ENCODE assay signal across 12 cellular contexts in the genomic region with DNA sequence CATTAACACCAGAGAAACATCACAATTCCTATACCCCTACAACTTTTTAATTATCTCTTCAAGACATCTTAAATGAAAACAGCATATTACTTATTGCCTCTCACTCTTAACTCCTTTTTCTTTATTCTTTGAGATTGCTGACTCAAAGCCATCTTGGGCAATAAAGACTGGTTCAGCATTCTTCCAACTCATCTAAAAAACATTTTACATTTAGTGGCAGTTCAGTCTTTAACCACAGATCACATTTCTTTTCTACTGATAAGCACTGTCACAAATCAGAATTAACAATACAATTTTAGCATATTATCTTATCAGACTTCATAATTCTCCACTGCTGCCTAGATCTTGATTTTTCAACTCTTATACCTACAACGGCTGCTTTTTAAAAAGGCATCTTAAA. TPM values are rescaled to one million over a fixed set of nuclear protein-coding genes. Genes with fewer than 3 reads are reported as not detected.
DNase-seq lines count a peak whose midpoint lies in the region; ATAC-seq, FAIRE-seq and TF ChIP-seq lines count a peak whose summit lies in the region.
"Had no signal": no experiment of that assay in that cellular context is flagged by ENCODE, and none has a peak within 500 bp of the region (broad histone marks: within the 10 kb centered on the region; RNA-seq: fewer than 3 reads in every experiment).

No MANE protein-coding gene starts in this region.

- H3K9ac ChIP-seq in PC-3 (ENCODE audit: low read length) (no peak overlapping the region), Karpas-422 (ENCODE audit: low read length) (no peak overlapping the region)

- no peaks in the 10 kb centered on the region for H3K27me3 Mint-ChIP-seq in nephron (ENCODE audit: low read depth)

- TF ChIP-seq CTCF in PC-3 (conservative IDR thresholded peaks at IDR 0.05; ENCODE audit: low read depth, low read length) (no peak), bronchial epithelial cell (IDR thresholded peaks at IDR 0.05; ENCODE audit: insufficient read depth, low read length, severe bottlenecking) (no peak), nephron (IDR thresholded peaks at IDR 0.05; ENCODE audit: unreplicated experiment in 3 of 3) (no peak)

- CTCF ChIA-PET in PC-3 (lab: Charles Lee) = no interaction called here

- H3K36me3 ChIP-seq in PC-3 (ENCODE audit: low read depth, low read length) (no peaks in the 10 kb centered on the region), bronchial epithelial cell (ENCODE audit: control insufficient read depth, insufficient read depth, low read length) (no peaks in the 10 kb centered on the region), Karpas-422 (ENCODE audit: insufficient read depth, low read length) (no peaks in the 10 kb centered on the region)
- H3K36me3 ChIP-seq: neutrophil, tibial nerve had no signal

- H3K79me2 ChIP-seq in PC-3 (ENCODE audit: low read length) (peaks cover 82% of the 10 kb centered on the region), Karpas-422 (ENCODE audit: low read length) (no peaks in the 10 kb centered on the region)

- no TSS peak for BruUV-seq in PC-3 (replicated peaks; lab: Mats Ljungman, UMichigan)

- H3K27ac ChIP-seq in PC-3 (ENCODE audit: low read length) (no peak overlapping the region), Karpas-422 (ENCODE audit: low read length) (no peak overlapping the region)
- H3K27ac ChIP-seq: neutrophil had no signal

- peak; percentile 42 for FAIRE-seq in GM12892 (lab: Jason Lieb, UNC)
- FAIRE-seq in bronchial epithelial cell (lab: Jason Lieb, UNC) = no peak

- peaks cover 11% of the 10 kb centered on the region; the same call in 1 of the 2 replicates for H3K4me1 ChIP-seq in PC-3 (ENCODE audit: insufficient read depth, low read length)
- H3K4me1 ChIP-seq in Karpas-422 (ENCODE audit: low read length) = no peaks in the 10 kb centered on the region

- H3K4me3 Mint-ChIP-seq in nephron = no peak overlapping the region

- no peak overlapping the region for H3K4me2 ChIP-seq in PC-3 (ENCODE audit: low read length)
- H3K4me2 ChIP-seq in Karpas-422 (ENCODE audit: low read depth, low read length, poor library complexity, severe bottlenecking) = no peak overlapping the region

- H3F3A ChIP-seq in PC-3 (ENCODE audit: low read length, unreplicated experiment) = no peaks in the 10 kb centered on the region

- no peaks in the 10 kb centered on the region for H3K9me3 Mint-ChIP-seq in nephron

- H3K4me1 Mint-ChIP-seq in nephron = peaks cover 15% of the 10 kb centered on the region

- H3K9me2 ChIP-seq in PC-3 (replicated peaks; ENCODE audit: low read length) (no peaks in the 10 kb centered on the region), Karpas-422 (replicated peaks; ENCODE audit: insufficient read depth, low read length) (no peaks in the 10 kb centered on the region)

- no peaks in the 10 kb centered on the region for H3K27me3 ChIP-seq in PC-3 (ENCODE audit: low read length)
- H3K27me3 ChIP-seq in bronchial epithelial cell (ENCODE audit: control insufficient read depth, insufficient read depth, low read length) = no peaks in the 10 kb centered on the region
- H3K27me3 ChIP-seq in Karpas-422 (ENCODE audit: low read length) = no peaks in the 10 kb centered on the region
- H3K27me3 ChIP-seq: neutrophil, tibial nerve had no signal

- no peak for TF ChIP-seq POLR2A in GM12892 (IDR thresholded peaks at IDR 0.05; ENCODE audit: low read depth, low read length)

- H4K20me1 ChIP-seq in PC-3 (ENCODE audit: low read length) (peaks cover 43% of the 10 kb centered on the region), Karpas-422 (ENCODE audit: insufficient read depth, low read depth, low read length) (no peaks in the 10 kb centered on the region)

- H3K9me3 ChIP-seq in PC-3 (ENCODE audit: low read length) (no peaks in the 10 kb centered on the region), Karpas-422 (ENCODE audit: low read length) (no peaks in the 10 kb centered on the region)
- H3K9me3 ChIP-seq: neutrophil, tibial nerve had no signal

- intact Hi-C loops in PC-3 (cut with micrococcal nuclease) = no loop called here

- DNase-seq in GM12892 (ENCODE audit: insufficient read length) (no peak), PC-3 (peak; percentile 47), bronchial epithelial cell (ENCODE audit: low read depth) (peak; percentile 69), Karpas-422 (no peak), NCI-H2081 treated with DMSO at 0.1 percent for 48 hours (lab: John Stamatoyannopoulos, UW) (no peak)
- no peak for DNase-seq in stimulated activated CD4-positive, alpha-beta T cell treated with anti-CD3 and anti-CD28 coated beads, Interleukin-2, amount 100 ng/mL, for 24 hours
- DNase-seq: DND-41; stimulated activated CD4-positive, alpha-beta T cell treated with anti-CD3 and anti-CD28 coated beads, Interleukin-2, amount 100 ng/mL, for 48 hours had no signal

- peak overlapping the region; percentile 28 to 77 (median 60) for H3K27ac Mint-ChIP-seq in nephron

- no peak overlapping the region for H2AFZ ChIP-seq in PC-3 (ENCODE audit: low read length)
- no peak overlapping the region for H2AFZ ChIP-seq in Karpas-422 (ENCODE audit: low read length)

- H3K36me3 Mint-ChIP-seq in nephron (ENCODE audit: low read depth) = no peaks in the 10 kb centered on the region

- H3K4me3 ChIP-seq in PC-3 (ENCODE audit: low read length) (no peak overlapping the region), bronchial epithelial cell (ENCODE audit: low read depth, low read length) (no peak overlapping the region), Karpas-422 (ENCODE audit: low read length) (no peak overlapping the region)
- H3K4me3 ChIP-seq: tibial nerve had no signal

- POLR2A ChIA-PET in PC-3 (lab: Charles Lee; ENCODE audit: unreplicated experiment) = no interaction called here

- ATAC-seq in PC-3 = no peak; the same call in 1 of the 2 replicates
- no peak for ATAC-seq in HG02840 (IDR thresholded peaks at IDR 0.05; ENCODE audit: low FRiP score, unreplicated experiment)

RNA-seq across cellular contexts. Expression of gene SIK3, which starts 34.0 kb away (rescaled TPM):
- polyA plus RNA-seq in GM12892 (2012; ENCODE audit: missing spikeins) = 17.6 TPM
- total RNA-seq in PC-3 (2014; rRNA removed) (14.5 and 17.4 TPM in 2 replicates), bronchial epithelial cell (6.8 and 7.3 TPM in 2 replicates)
- total RNA-seq in Karpas-422 (2014; rRNA removed; shearing (Covaris generic); ENCODE audit: low replicate concordance) = 4.1 TPM in 2 replicates

Comparison
In these comparisons a context has a peak if more than half of its experiments do, and no peak if none do; other contexts are left out.
1. DNase-seq: peak in PC-3 (single experiment) and bronchial epithelial cell (single experiment); none in GM12892 (single experiment), stimulated activated CD4-positive, alpha-beta T cell treated with anti-CD3 and anti-CD28 coated beads, Interleukin-2, amount 100 ng/mL, for 24 hours (0 of 2), Karpas-422 (single experiment) and NCI-H2081 treated with DMSO at 0.1 percent for 48 hours (single experiment).